ENCODE assay signal across 8 cellular contexts in genomic region chr1:40161125-40161887, GRCh38. TPM values are rescaled to one million over a fixed set of nuclear protein-coding genes. Genes with fewer than 3 reads are reported as not detected.
A peak's percentile ranks its signal among the peaks of the same experiment; 100 is the strongest.
DNase-seq lines count a peak whose midpoint lies in the region; ATAC-seq, FAIRE-seq and TF ChIP-seq lines count a peak whose summit lies in the region.

Gene RLF (plus strand): TSS chr1:40161387. CDS start chr1:40161400, 13 bp downstream.

- H3K27me3 Mint-ChIP-seq in T-helper 1 cell treated with Interleukin-12 subunit alpha and Interleukin-12 subunit beta and Interleukin-4 antibody, amounts not matched to agents 30 μg/mL and 1 μg/mL, for 36 hours (ENCODE audit: low read depth) = no peaks in the 10 kb centered on the region
- no peaks in the 10 kb centered on the region for H3K27me3 Mint-ChIP-seq in progenitor cell of endocrine pancreas

- H3K36me3 ChIP-seq in left ventricle myocardium inferior (no peaks in the 10 kb centered on the region), upper lobe of right lung (no peaks in the 10 kb centered on the region)

- H3K27me3 ChIP-seq in left ventricle myocardium inferior (ENCODE audit: low read depth) (no peaks in the 10 kb centered on the region), upper lobe of right lung (no peaks in the 10 kb centered on the region)

- H3K4me1 ChIP-seq in left ventricle myocardium inferior = peaks cover 54% of the 10 kb centered on the region
- H3K4me1 ChIP-seq in upper lobe of right lung = peaks cover 23% of the 10 kb centered on the region

- peak; percentile 91 for TF ChIP-seq POLR2A in GM12892 (IDR thresholded peaks at IDR 0.05; ENCODE audit: low read depth, low read length)

- ATAC-seq in HG02884 (IDR thresholded peaks at IDR 0.05; ENCODE audit: unreplicated experiment) (peak; percentile 74), upper lobe of right lung (peak; percentile 100)

- H3K4me3 Mint-ChIP-seq in T-helper 1 cell treated with Interleukin-12 subunit alpha and Interleukin-12 subunit beta and Interleukin-4 antibody, amounts not matched to agents 30 μg/mL and 1 μg/mL, for 36 hours = no peak within 1 kb of the TSS
- H3K4me3 Mint-ChIP-seq in progenitor cell of endocrine pancreas (ENCODE audit: low read depth) = peak within 1 kb of the TSS; percentile 3

- peak; percentile 98 for FAIRE-seq in GM12892 (lab: Jason Lieb, UNC)

- H3K4me3 ChIP-seq in left ventricle myocardium inferior (peak within 1 kb of the TSS; percentile 84), upper lobe of right lung (peak within 1 kb of the TSS; percentile 79)

- H3K4me1 Mint-ChIP-seq in T-helper 1 cell treated with Interleukin-12 subunit alpha and Interleukin-12 subunit beta and Interleukin-4 antibody, amounts not matched to agents 30 μg/mL and 1 μg/mL, for 36 hours (ENCODE audit: low read depth) = peaks cover 14% of the 10 kb centered on the region
- H3K4me1 Mint-ChIP-seq in progenitor cell of endocrine pancreas (ENCODE audit: low read depth) = peaks cover 18% of the 10 kb centered on the region

- no peaks in the 10 kb centered on the region for H3K9me3 Mint-ChIP-seq in T-helper 1 cell treated with Interleukin-12 subunit alpha and Interleukin-12 subunit beta and Interleukin-4 antibody, amounts not matched to agents 30 μg/mL and 1 μg/mL, for 36 hours
- H3K9me3 Mint-ChIP-seq in progenitor cell of endocrine pancreas (ENCODE audit: low read depth) = no peaks in the 10 kb centered on the region

- peak within 1 kb of the TSS; percentile 45 for H3K27ac Mint-ChIP-seq in T-helper 1 cell treated with Interleukin-12 subunit alpha and Interleukin-12 subunit beta and Interleukin-4 antibody, amounts not matched to agents 30 μg/mL and 1 μg/mL, for 36 hours
- H3K27ac Mint-ChIP-seq in progenitor cell of endocrine pancreas = no peak within 1 kb of the TSS

- peak within 1 kb of the TSS; percentile 94 for H3K27ac ChIP-seq in left ventricle myocardium inferior (replicated peaks)
- peak within 1 kb of the TSS; percentile 98 for H3K27ac ChIP-seq in upper lobe of right lung

- TF ChIP-seq CTCF in left ventricle myocardium inferior (IDR thresholded peaks at IDR 0.05; ENCODE audit: borderline replicate concordance) = no peak
- no peak for TF ChIP-seq CTCF in progenitor cell of endocrine pancreas (IDR thresholded peaks at IDR 0.05; ENCODE audit: unreplicated experiment)
- no peak for TF ChIP-seq CTCF in upper lobe of right lung (IDR thresholded peaks at IDR 0.05)

- DNase-seq in GM12892 (ENCODE audit: insufficient read length) (peak; percentile 84), NCI-H1694 treated with DMSO at 0.1 percent for 48 hours (lab: John Stamatoyannopoulos, UW) (peak; percentile 81), amniotic epithelial cell (ENCODE audit: low read depth) (peak; percentile 90), left ventricle myocardium inferior (peak; percentile 95), progenitor cell of endocrine pancreas (ENCODE audit: low spot score, unreplicated experiment) (peak; percentile 89), upper lobe of right lung (peak; percentile 98)

- peaks cover 6% of the 10 kb centered on the region for H3K36me3 Mint-ChIP-seq in T-helper 1 cell treated with Interleukin-12 subunit alpha and Interleukin-12 subunit beta and Interleukin-4 antibody, amounts not matched to agents 30 μg/mL and 1 μg/mL, for 36 hours (ENCODE audit: low read depth)
- H3K36me3 Mint-ChIP-seq in progenitor cell of endocrine pancreas (ENCODE audit: insufficient read depth) = no peaks in the 10 kb centered on the region

- H3K9me3 ChIP-seq in left ventricle myocardium inferior (replicated peaks) (no peaks in the 10 kb centered on the region), upper lobe of right lung (no peaks in the 10 kb centered on the region)

- intact Hi-C loops in left ventricle myocardium inferior (cut with micrococcal nuclease) = no loop called here
- intact Hi-C loops in upper lobe of right lung (cut with DNase I) = no loop called here

RNA-seq across cellular contexts. Expression of gene RLF, which starts in this region (rescaled TPM):
- 17.2 TPM for polyA plus RNA-seq in GM12892 (2012; ENCODE audit: missing spikeins)
- 13.2 TPM for total RNA-seq in left ventricle myocardium inferior
- total RNA-seq in progenitor cell of endocrine pancreas = 20.5 TPM in 2 replicates
- 13.4 TPM for total RNA-seq in upper lobe of right lung

Comparison
In these comparisons a context has a peak if more than half of its experiments do, and no peak if none do; other contexts are left out.
1. Peak in every context shown above with its lines: DNase-seq, ATAC-seq, H3K4me3 ChIP-seq and H3K27ac ChIP-seq.